1 cellular context compared by ENCODE assay signal in genomic region chr5:87127426-87127825, GRCh38.
TF ChIP-seq lines count a peak whose summit lies in the region.

No MANE protein-coding gene starts in this region.

TF ChIP-seq in WTC11, 78 proteins besides CTCF, POLR2A, EP300 and RAD21 (continued from another document):
- TF ChIP-seq HMGXB4 (CRISPR knock-in tag; IDR thresholded peaks at IDR 0.05): no peak
- no peak for TF ChIP-seq ZSCAN18 (CRISPR knock-in tag; IDR thresholded peaks at IDR 0.05)
- TF ChIP-seq TEAD4 (CRISPR knock-in tag; IDR thresholded peaks at IDR 0.05): no peak
- no peak for TF ChIP-seq ZNF425 (CRISPR knock-in tag; conservative IDR thresholded peaks at IDR 0.05)
- TF ChIP-seq TEAD1 (CRISPR knock-in tag; IDR thresholded peaks at IDR 0.05): no peak
- no peak for TF ChIP-seq ATF6 (CRISPR knock-in tag; IDR thresholded peaks at IDR 0.05)
- no peak for TF ChIP-seq ZNF121 (CRISPR knock-in tag; IDR thresholded peaks at IDR 0.05)
